15 cellular contexts compared by ENCODE assay signal in genomic region chr14:77122555-77123125, GRCh38. TPM values are rescaled to one million over a fixed set of nuclear protein-coding genes. Genes with fewer than 3 reads are reported as not detected.
DNase-seq lines count a peak whose midpoint lies in the region; ATAC-seq and TF ChIP-seq lines count a peak whose summit lies in the region.
"Had no signal": no experiment of that assay in that cellular context is flagged by ENCODE, and none has a peak within 500 bp of the region (broad histone marks: within the 10 kb centered on the region; RNA-seq: fewer than 3 reads in every experiment).

No MANE protein-coding gene starts in this region.

- no peak overlapping the region for H2AFZ ChIP-seq in hepatocyte

- H3K4me1 ChIP-seq in hepatocyte (ENCODE audit: insufficient read depth) = peaks cover 21% of the 10 kb centered on the region
- H3K4me1 ChIP-seq in transverse colon = peaks cover 28 to 57% (median 39%) of the 10 kb centered on the region in 4 donors
- peaks cover 5 to 8% of the 10 kb centered on the region in 2 donors for H3K4me1 ChIP-seq in ascending aorta

- WGBS in hepatocyte (ENCODE audit: low lambda C conversion rate, missing lambda C conversion rate) = 92% methylated on average over 6 of the region's 6 CpGs
- 75 to 88% methylated on average over 2 to 6 of the region's 6 CpGs for WGBS in transverse colon (ENCODE audit: low coverage in 1 of 2), 2 donors

- H3K9me3 Mint-ChIP-seq in WTC11 = no peaks in the 10 kb centered on the region
- H3K9me3 Mint-ChIP-seq: activated naive CD4-positive, alpha-beta T cell treated with anti-CD3 and anti-CD28 coated beads, Interleukin-2, amount 10 ng/mL, durations not matched to agents 7 days and 5 days; nephron had no signal

- H3K27me3 ChIP-seq in hepatocyte = peaks cover 29% of the 10 kb centered on the region
- peaks cover 12% of the 10 kb centered on the region for H3K27me3 ChIP-seq in transverse colon
- H3K27me3 ChIP-seq in ascending aorta = no peaks in the 10 kb centered on the region

- CTCF ChIA-PET in WTC11 (lab: Charles Lee) = interaction anchor here (0.5 to 4.6 kb wide), 12 partner anchors 13 to 431 kb away, joined by 3 to 60 read pairs (median 19); partner anchors contain the start of genes CIPC and ZDHHC22

- no peak for TF ChIP-seq CTCF in WTC11 (IDR thresholded peaks at IDR 0.05)
- TF ChIP-seq CTCF in hepatocyte (IDR thresholded peaks at IDR 0.05; ENCODE audit: poor library complexity) = no peak
- no peak for TF ChIP-seq CTCF in transverse colon (IDR thresholded peaks at IDR 0.05)
- TF ChIP-seq CTCF in ascending aorta (IDR thresholded peaks at IDR 0.05) = no peak

- H3K36me3 ChIP-seq in hepatocyte (replicated peaks; ENCODE audit: insufficient read depth, low read depth) = no peaks in the 10 kb centered on the region
- H3K36me3 ChIP-seq in transverse colon = no peaks in the 10 kb centered on the region
- peaks cover 0 to 6% of the 10 kb centered on the region in 2 donors for H3K36me3 ChIP-seq in ascending aorta

- no peak for ATAC-seq in WTC11
- ATAC-seq in GM21576 (IDR thresholded peaks at IDR 0.05; ENCODE audit: unreplicated experiment) = no peak
- no peak for ATAC-seq in HG03457 (IDR thresholded peaks at IDR 0.05; ENCODE audit: unreplicated experiment)

- H3K27ac Mint-ChIP-seq in WTC11 = peak overlapping the region; percentile 7; the same call in 1 of the 2 replicates

- in situ Hi-C loops in transverse colon (cut with MboI; ENCODE audit: low pct_ligation_motif_present in 1 of 4, low pct_unique_long_range_greater_than_20kb in 1 of 4, low sequenced_read_pairs in 3 of 4) = no loop called here

- H4K20me1 ChIP-seq in hepatocyte (ENCODE audit: insufficient read depth, poor library complexity, severe bottlenecking) = no peaks in the 10 kb centered on the region

- H3K27ac ChIP-seq in hepatocyte = peak overlapping the region; percentile 44
- H3K27ac ChIP-seq in transverse colon = peak overlapping the region; percentile 75 to 84 (median 81)
- no peak overlapping the region for H3K27ac ChIP-seq in ascending aorta

- TF ChIP-seq EP300 in transverse colon (IDR thresholded peaks at IDR 0.05; ENCODE audit: low read depth) = no peak

- POLR2A ChIA-PET in WTC11 (lab: Charles Lee) = no interaction called here

- intact Hi-C loops in transverse colon (cut with DNase I; ENCODE audit: low total_unique reads) = no loop called here
- intact Hi-C loops in ascending aorta (cut with DNase I) = loop anchor here (10.0 kb wide), 1 partner anchor 248 kb away; no protein-coding TSS in a partner anchor

- peaks cover 7% of the 10 kb centered on the region for H3K27me3 Mint-ChIP-seq in WTC11 (ENCODE audit: low read depth)

- H3K9me3 ChIP-seq in hepatocyte (ENCODE audit: low read depth) = no peaks in the 10 kb centered on the region
- no peaks in the 10 kb centered on the region for H3K9me3 ChIP-seq in transverse colon
- H3K9me3 ChIP-seq in ascending aorta = no peaks in the 10 kb centered on the region
- H3K9me3 ChIP-seq: sigmoid colon had no signal

- H3K4me2 ChIP-seq in hepatocyte = no peak overlapping the region

- H3K4me1 Mint-ChIP-seq in WTC11 = peaks cover 59% of the 10 kb centered on the region

- no peak for TF ChIP-seq POLR2A in transverse colon (IDR thresholded peaks at IDR 0.05)

- no peaks in the 10 kb centered on the region for H3K79me2 ChIP-seq in hepatocyte

- no peaks in the 10 kb centered on the region for H3K9me2 ChIP-seq in hepatocyte (replicated peaks; ENCODE audit: insufficient read depth)

- H3K36me3 Mint-ChIP-seq in WTC11 = no peaks in the 10 kb centered on the region

- H3K4me3 Mint-ChIP-seq in WTC11 = no peak overlapping the region
- H3K4me3 Mint-ChIP-seq: activated naive CD4-positive, alpha-beta T cell treated with anti-CD3 and anti-CD28 coated beads, Interleukin-2, amount 10 ng/mL, durations not matched to agents 7 days and 5 days had no signal

- peak; percentile 55 for DNase-seq in DMS79 treated with DMSO at 0.1 percent for 48 hours (lab: John Stamatoyannopoulos, UW)
- no peak for DNase-seq in DMS79 (lab: John Stamatoyannopoulos, UW)
- no peak for DNase-seq in WTC11 (ENCODE audit: low spot score)
- DNase-seq in hepatocyte (ENCODE audit: low spot score) = no peak
- no peak for DNase-seq in transverse colon
- DNase-seq in ascending aorta (ENCODE audit: low spot score in 2 of 2) = no peak
- DNase-seq: activated naive CD4-positive, alpha-beta T cell treated with anti-CD3 and anti-CD28 coated beads, Interleukin-2, amount 10 ng/mL, durations not matched to agents 7 days and 5 days; sigmoid colon had no signal

- H3K4me3 ChIP-seq in hepatocyte (no peak overlapping the region), transverse colon (no peak overlapping the region), ascending aorta (no peak overlapping the region)
- H3K4me3 ChIP-seq: sigmoid colon had no signal

TF ChIP-seq in WTC11, 78 proteins besides CTCF, POLR2A, EP300 and RAD21 (continues in another document):
- TF ChIP-seq ZNF138 (CRISPR knock-in tag; conservative IDR thresholded peaks at IDR 0.05) = no peak
- TF ChIP-seq TEAD1 (CRISPR knock-in tag; IDR thresholded peaks at IDR 0.05) = no peak
- TF ChIP-seq ZNF232 (CRISPR knock-in tag; IDR thresholded peaks at IDR 0.05) = no peak
- no peak for TF ChIP-seq ATF6 (CRISPR knock-in tag; IDR thresholded peaks at IDR 0.05)
- TF ChIP-seq ZNF416 (CRISPR knock-in tag; IDR thresholded peaks at IDR 0.05) = no peak
- no peak for TF ChIP-seq RELA (CRISPR knock-in tag; IDR thresholded peaks at IDR 0.05; ENCODE audit: borderline replicate concordance)
- no peak for TF ChIP-seq ZNF671 (CRISPR knock-in tag; IDR thresholded peaks at IDR 0.05)
- no peak for TF ChIP-seq JUN (CRISPR knock-in tag; IDR thresholded peaks at IDR 0.05)
- TF ChIP-seq IRF1 (CRISPR knock-in tag; IDR thresholded peaks at IDR 0.05) = no peak
- TF ChIP-seq CREM (CRISPR knock-in tag; IDR thresholded peaks at IDR 0.05) = no peak
- no peak for TF ChIP-seq GRHL2 (CRISPR knock-in tag; IDR thresholded peaks at IDR 0.05; ENCODE audit: insufficient replicate concordance, severe bottlenecking)
- TF ChIP-seq FOXJ3 (CRISPR knock-in tag; IDR thresholded peaks at IDR 0.05; ENCODE audit: borderline replicate concordance) = no peak
- TF ChIP-seq ATF1 (CRISPR knock-in tag; IDR thresholded peaks at IDR 0.05) = no peak
- TF ChIP-seq ZNF512 (CRISPR knock-in tag; IDR thresholded peaks at IDR 0.05; ENCODE audit: borderline replicate concordance) = no peak
- TF ChIP-seq FOXP1 (CRISPR knock-in tag; IDR thresholded peaks at IDR 0.05; ENCODE audit: borderline replicate concordance) = no peak

RNA-seq across cellular contexts. Expression of gene ZDHHC22, which starts 19.0 kb away (rescaled TPM):
- total RNA-seq in WTC11 (2021) = 38.6 to 47.7 TPM (median 39.3 TPM) in 3 replicates
- 0.04 TPM in 1 of 2 replicates, not detected in the other for total RNA-seq in hepatocyte
- polyA plus RNA-seq in hepatocyte = not detected in 2 replicates
- total RNA-seq in transverse colon = under 1 TPM in 1 of 4 donors, not detected in 3; 0.14 TPM
- not detected for total RNA-seq in ascending aorta
- total RNA-seq: activated CD8-positive, alpha-beta memory T cell treated with anti-CD3 and anti-CD28 coated beads for 36 hours; fibroblast of villous mesenchyme; subcutaneous adipose tissue; T-helper 2 cell treated with Interferon-gamma antibody and Interleukin-4, amounts not matched to agents 100 ng/mL and 5 ng/mL, for 36 hours had no signal

RNA-seq across cellular contexts. Expression of gene CIPC, which starts 24.6 kb away (rescaled TPM):
- total RNA-seq in WTC11 (2021) (22.5 to 25.4 TPM (median 24.2 TPM) in 3 replicates), hepatocyte (25.6 and 29.6 TPM in 2 replicates), transverse colon (10 to 100 TPM; 30.8 to 97.1 (median 67.8) TPM), ascending aorta (5.0 TPM)
- polyA plus RNA-seq in hepatocyte = 9.6 and 10.5 TPM in 2 replicates

RNA-seq across cellular contexts. Expression of gene TMEM63C, which starts 59.0 kb away (rescaled TPM):
- total RNA-seq in WTC11 (2021) (3.6 to 8.8 TPM (median 6.0 TPM) in 3 replicates), hepatocyte (4.9 and 5.1 TPM in 2 replicates), transverse colon (10 to 100 TPM; 20.1 to 60.2 (median 33.9) TPM), ascending aorta (0.11 TPM)
- polyA plus RNA-seq in hepatocyte = 5.4 and 9.7 TPM in 2 replicates

Comparison
In these comparisons a context has a peak if more than half of its experiments do, and no peak if none do; other contexts are left out.
1. H3K27ac ChIP-seq: peak in hepatocyte (single experiment) and transverse colon (4 of 4); none in ascending aorta (0 of 2).
2. RNA of gene ZDHHC22, which starts 19.0 kb away (total RNA-seq): 38.6 to 47.7 TPM in WTC11; 0.14 TPM in transverse colon, 0.04 TPM in hepatocyte and not detected in ascending aorta (single experiment); every median in the first group is over 10 times any median in the second.